Comparison of ENCODE assay signal across 1 cellular context in genomic region chr20:44019638-44020335, GRCh38.
TF ChIP-seq lines count a peak whose summit lies in the region.

No MANE protein-coding gene starts in this region.

TF ChIP-seq in HEK293, 187 proteins besides CTCF, POLR2A, EP300 and RAD21 (continued from another document):
- TF ChIP-seq ZBTB44 (tag by site-specific recombination; IDR thresholded peaks at IDR 0.05) (no peak), ZXDB (tag by site-specific recombination; IDR thresholded peaks at IDR 0.05) (no peak), ZNF548 (tag by site-specific recombination; IDR thresholded peaks at IDR 0.05) (no peak), IKZF3 (tag by site-specific recombination; IDR thresholded peaks at IDR 0.05) (no peak), ZNF24 (tag by site-specific recombination; IDR thresholded peaks at IDR 0.05) (0 out of 2 replicates have a peak, but pooled peaks have one; percentile 31), ZNF692 (tag by site-specific recombination; IDR thresholded peaks at IDR 0.05) (no peak), ZNF214 (tag by site-specific recombination; IDR thresholded peaks at IDR 0.05; ENCODE audit: borderline replicate concordance) (no peak), ZNF112 (tag by site-specific recombination; IDR thresholded peaks at IDR 0.05) (no peak), GLI2 (tag by site-specific recombination; IDR thresholded peaks at IDR 0.05; ENCODE audit: borderline replicate concordance, low read depth) (no peak), ZNF335 (tag by site-specific recombination; conservative IDR thresholded peaks at IDR 0.05) (no peak), SCRT1 (tag by site-specific recombination; IDR thresholded peaks at IDR 0.05; ENCODE audit: borderline replicate concordance) (peak; percentile 44; the same call in 1 of the 2 replicates), WT1 (tag by site-specific recombination; IDR thresholded peaks at IDR 0.05) (no peak), ZNF169 (tag by site-specific recombination; IDR thresholded peaks at IDR 0.05) (no peak), ZNF580 (tag by site-specific recombination; IDR thresholded peaks at IDR 0.05) (no peak), ZNF404 (tag by site-specific recombination; IDR thresholded peaks at IDR 0.05) (no peak), PRDM6 (tag by site-specific recombination; IDR thresholded peaks at IDR 0.05) (no peak), ZNF211 (tag by site-specific recombination; IDR thresholded peaks at IDR 0.05; ENCODE audit: low read depth) (no peak), ZBTB7A (tag by site-specific recombination; IDR thresholded peaks at IDR 0.05; ENCODE audit: low read depth) (no peak), ZNF394 (tag by site-specific recombination; IDR thresholded peaks at IDR 0.05; ENCODE audit: borderline replicate concordance) (no peak), ZNF843 (tag by site-specific recombination; IDR thresholded peaks at IDR 0.05) (no peak), TSHZ1 (tag by site-specific recombination; IDR thresholded peaks at IDR 0.05; ENCODE audit: borderline replicate concordance) (no peak), ZIC2 (tag by site-specific recombination; IDR thresholded peaks at IDR 0.05) (peak; percentile 62; the same call in 1 of the 2 replicates), ZBTB6 (tag by site-specific recombination; IDR thresholded peaks at IDR 0.05) (0 out of 2 replicates have a peak, but pooled peaks have one; percentile 28), ZNF623 (tag by site-specific recombination; IDR thresholded peaks at IDR 0.05) (no peak), ZNF664 (tag by site-specific recombination; IDR thresholded peaks at IDR 0.05) (peak; percentile 84; the same call in 1 of the 2 replicates), YY1 (tag by site-specific recombination; IDR thresholded peaks at IDR 0.05) (no peak), ZNF18 (tag by site-specific recombination; IDR thresholded peaks at IDR 0.05) (peak; percentile 95), ZNF530 (tag by site-specific recombination; IDR thresholded peaks at IDR 0.05; ENCODE audit: low read depth) (no peak), PRDM10 (tag by site-specific recombination; IDR thresholded peaks at IDR 0.05) (no peak), ZNF184 (tag by site-specific recombination; IDR thresholded peaks at IDR 0.05) (no peak), ZSCAN16 (tag by site-specific recombination; IDR thresholded peaks at IDR 0.05) (no peak)
